In genomic region chr20:62651285-62652021, GRCh38 we compare ENCODE assay signal across 8 cellular contexts. TPM values are rescaled to one million over a fixed set of nuclear protein-coding genes. Genes with fewer than 3 reads are reported as not detected.
A peak's percentile ranks its signal among the peaks of the same experiment; 100 is the strongest.
DNase-seq lines count a peak whose midpoint lies in the region; ATAC-seq, FAIRE-seq and TF ChIP-seq lines count a peak whose summit lies in the region.

No MANE protein-coding gene starts in this region.

- H3K36me3 ChIP-seq in fibroblast of lung (ENCODE audit: control insufficient read depth, insufficient read depth, low read length) (no peaks in the 10 kb centered on the region), small intestine (ENCODE audit: control insufficient read depth in 2 of 2, insufficient read depth in 2 of 2, low read length in 2 of 2) (no peaks in the 10 kb centered on the region)

- H3K27me3 ChIP-seq in fibroblast of lung (ENCODE audit: control insufficient read depth, insufficient read depth, low read length): no peaks in the 10 kb centered on the region
- H3K27me3 ChIP-seq in small intestine (ENCODE audit: control insufficient read depth in 2 of 2, insufficient read depth in 2 of 2, low read length in 2 of 2): no peaks in the 10 kb centered on the region

- H3K4me1 ChIP-seq in fibroblast of lung (ENCODE audit: control insufficient read depth, extremely low read depth, insufficient read depth, low read length) (peaks cover 13% of the 10 kb centered on the region), small intestine (ENCODE audit: control insufficient read depth in 2 of 2, insufficient read depth in 1 of 2, low read depth in 1 of 2, low read length in 1 of 2) (peaks cover 8 to 22% of the 10 kb centered on the region in 2 donors)

- H3K4me2 ChIP-seq in fibroblast of lung (ENCODE audit: extremely low read depth, insufficient read depth, low read length): peak overlapping the region; percentile 59

- no peak for FAIRE-seq in small intestine (lab: Jason Lieb, UNC)

- DNase-seq in GM12865 (ENCODE audit: low read depth) (peak; percentile 96), NCI-H2171 treated with DMSO at 0.1 percent for 48 hours (lab: John Stamatoyannopoulos, UW) (peak; percentile 92), fibroblast of lung (ENCODE audit: low read depth in 2 of 2) (peak in 1 of 2 donors; percentile 64), small intestine (peak; percentile 57), NCI-H510A (lab: John Stamatoyannopoulos, UW) (no peak), DMS153 (lab: John Stamatoyannopoulos, UW) (no peak)
- DNase-seq in activated CD8-positive, alpha-beta memory T cell treated with anti-CD3 and anti-CD28 coated beads, Interleukin-2, amount 50 U/mL, for 1 hour (ENCODE audit: extremely low read depth): peak; percentile 89

- ATAC-seq in HG02588 (IDR thresholded peaks at IDR 0.05; ENCODE audit: unreplicated experiment): peak; percentile 50

- no peaks in the 10 kb centered on the region for H4K20me1 ChIP-seq in fibroblast of lung (ENCODE audit: control insufficient read depth, extremely low read depth, insufficient read depth, low read length)

- H3K9ac ChIP-seq in fibroblast of lung (ENCODE audit: insufficient read depth, low read length): peak overlapping the region; percentile 7

- peak overlapping the region; percentile 80 for H3K27ac ChIP-seq in fibroblast of lung (ENCODE audit: insufficient read depth, low read length)
- peak overlapping the region; percentile 95 to 100 for H3K27ac ChIP-seq in small intestine (ENCODE audit: low read depth in 1 of 2, low read length in 1 of 2)

- H3K4me3 ChIP-seq in GM12865 (ENCODE audit: low read depth, low read length) (peak overlapping the region; percentile 49), fibroblast of lung (replicated peaks in 1 of 4; ENCODE audit: control extremely low read depth in 1 of 4, insufficient read depth in 1 of 4, low read depth in 3 of 4, low read length in 4 of 4) (no peak overlapping the region), small intestine (ENCODE audit: low read depth in 1 of 2, low read length in 2 of 2) (peak overlapping the region in 1 of 2 donors; percentile 16)

- no peaks in the 10 kb centered on the region for H3K9me3 ChIP-seq in fibroblast of lung (ENCODE audit: control insufficient read depth, insufficient read depth, low read depth, low read length)
- H3K9me3 ChIP-seq in small intestine (ENCODE audit: control insufficient read depth, low read depth): no peaks in the 10 kb centered on the region

- H2AFZ ChIP-seq in fibroblast of lung (ENCODE audit: low read length): peak overlapping the region; percentile 41

- 36 to 47% (median 39%) methylated on average over 24 of the region's 24 CpGs for WGBS in small intestine, 3 donors

- no peak for TF ChIP-seq CTCF in GM12865 (IDR thresholded peaks at IDR 0.05; ENCODE audit: insufficient read depth, low read depth, low read length, missing control alignments)
- TF ChIP-seq CTCF in fibroblast of lung (conservative IDR thresholded peaks at IDR 0.05 in 1 of 2, IDR thresholded peaks at IDR 0.05 in 1 of 2; ENCODE audit: low read depth in 1 of 2, low read length in 2 of 2): no peak

- no peaks in the 10 kb centered on the region for H3K79me2 ChIP-seq in fibroblast of lung (ENCODE audit: control insufficient read depth, insufficient read depth, low read length)

RNA-seq across cellular contexts. Expression of gene SLCO4A1, which starts 9.2 kb away (rescaled TPM):
- total RNA-seq in fibroblast of lung: 0.26 and 0.50 TPM in 2 replicates
- polyA plus RNA-seq in fibroblast of lung: 0.84 TPM in 1 of 2 replicates, not detected in the other
- polyA plus RNA-seq in fibroblast of lung (2012): 0.06 and 1.6 TPM in 2 replicates
- 0.12 and 1.5 TPM in 2 replicates for polyA minus RNA-seq in fibroblast of lung (ENCODE audit: low replicate concordance)
- polyA plus RNA-seq in small intestine: 10 to 100 TPM in 1 of 3 donors, 1 to 10 TPM in 2; 2.2 to 22.4 (median 4.9) TPM

RNA-seq across cellular contexts. Expression of gene NTSR1, which starts 57.2 kb away (rescaled TPM):
- under 0.01 and 0.33 TPM in 2 replicates for total RNA-seq in fibroblast of lung
- polyA plus RNA-seq in fibroblast of lung (0.05 and 8.1 TPM in 2 replicates), small intestine (1 to 10 TPM in 1 of 3 donors, not detected in 2; 1.2 TPM)
- polyA plus RNA-seq in fibroblast of lung (2012): 0.07 and 16.7 TPM in 2 replicates
- 1.5 and 25.2 TPM in 2 replicates for polyA minus RNA-seq in fibroblast of lung (ENCODE audit: low replicate concordance)

Comparison
In these comparisons a context has a peak if more than half of its experiments do, and no peak if none do; other contexts are left out.
1. DNase-seq: peak in GM12865 (single experiment), NCI-H2171 treated with DMSO at 0.1 percent for 48 hours (single experiment), activated CD8-positive, alpha-beta memory T cell treated with anti-CD3 and anti-CD28 coated beads, Interleukin-2, amount 50 U/mL, for 1 hour (single experiment) and small intestine (single experiment); none in NCI-H510A (single experiment) and DMS153 (single experiment).